In the genomic region with DNA sequence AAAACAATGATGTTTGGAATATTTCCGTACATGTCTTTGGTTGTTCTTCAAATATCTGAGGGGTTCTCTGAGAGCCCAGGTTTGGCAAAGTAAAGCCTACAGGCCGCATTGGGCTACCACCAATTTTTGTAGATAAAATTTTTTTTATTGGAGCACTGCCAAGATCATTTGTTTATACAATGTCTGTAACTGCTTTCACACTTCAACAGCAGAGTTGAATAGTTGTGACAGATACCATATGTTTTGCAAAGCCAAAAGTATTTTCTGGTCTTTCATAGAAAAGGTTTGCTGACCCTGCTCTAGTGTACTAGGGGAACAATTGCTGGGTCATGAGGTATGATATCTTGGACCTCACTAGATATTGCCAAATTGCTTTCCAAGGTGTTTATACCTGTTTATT, we compare ENCODE assay signal across 1 cellular context.
TF ChIP-seq lines count a peak whose summit lies in the region.

No MANE protein-coding gene starts in this region.

TF ChIP-seq in K562, 482 proteins besides CTCF, POLR2A, EP300 and RAD21 (continued from another document):
- TF ChIP-seq, protein P1, sequence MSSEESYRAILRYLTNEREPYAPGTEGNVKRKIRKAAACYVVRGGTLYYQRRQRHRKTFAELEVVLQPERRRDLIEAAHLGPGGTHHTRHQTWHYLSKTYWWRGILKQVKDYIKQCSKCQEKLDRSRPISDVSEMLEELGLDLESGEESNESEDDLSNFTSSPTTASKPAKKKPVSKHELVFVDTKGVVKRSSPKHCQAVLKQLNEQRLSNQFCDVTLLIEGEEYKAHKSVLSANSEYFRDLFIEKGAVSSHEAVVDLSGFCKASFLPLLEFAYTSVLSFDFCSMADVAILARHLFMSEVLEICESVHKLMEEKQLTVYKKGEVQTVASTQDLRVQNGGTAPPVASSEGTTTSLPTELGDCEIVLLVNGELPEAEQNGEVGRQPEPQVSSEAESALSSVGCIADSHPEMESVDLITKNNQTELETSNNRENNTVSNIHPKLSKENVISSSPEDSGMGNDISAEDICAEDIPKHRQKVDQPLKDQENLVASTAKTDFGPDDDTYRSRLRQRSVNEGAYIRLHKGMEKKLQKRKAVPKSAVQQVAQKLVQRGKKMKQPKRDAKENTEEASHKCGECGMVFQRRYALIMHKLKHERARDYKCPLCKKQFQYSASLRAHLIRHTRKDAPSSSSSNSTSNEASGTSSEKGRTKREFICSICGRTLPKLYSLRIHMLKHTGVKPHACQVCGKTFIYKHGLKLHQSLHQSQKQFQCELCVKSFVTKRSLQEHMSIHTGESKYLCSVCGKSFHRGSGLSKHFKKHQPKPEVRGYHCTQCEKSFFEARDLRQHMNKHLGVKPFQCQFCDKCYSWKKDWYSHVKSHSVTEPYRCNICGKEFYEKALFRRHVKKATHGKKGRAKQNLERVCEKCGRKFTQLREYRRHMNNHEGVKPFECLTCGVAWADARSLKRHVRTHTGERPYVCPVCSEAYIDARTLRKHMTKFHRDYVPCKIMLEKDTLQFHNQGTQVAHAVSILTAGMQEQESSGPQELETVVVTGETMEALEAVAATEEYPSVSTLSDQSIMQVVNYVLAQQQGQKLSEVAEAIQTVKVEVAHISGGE (CRISPR knock-in tag; IDR thresholded peaks at IDR 0.05): peak in 1 of 3 experiments; percentile 50; a peak in 1 of 6 replicates
